ENCODE assay signal across 1 cellular context in the genomic region with DNA sequence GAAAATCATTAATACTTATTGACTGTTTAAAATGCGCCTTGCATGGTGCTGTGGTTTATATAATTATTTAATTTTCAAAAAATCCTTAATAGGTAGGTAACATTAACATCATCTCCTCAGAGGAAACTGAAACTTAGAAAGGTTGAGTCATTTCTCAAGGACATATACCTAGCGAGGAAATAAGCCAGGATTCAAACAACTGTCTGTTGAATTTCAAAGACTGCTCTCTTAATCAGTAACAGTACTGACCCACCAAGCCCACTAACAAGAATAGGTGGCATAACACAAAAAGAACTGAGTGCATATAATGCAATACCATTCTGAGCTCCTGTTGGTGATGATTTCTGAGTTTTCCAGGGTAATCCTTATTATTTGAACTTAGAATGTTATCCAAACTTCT.
TF ChIP-seq lines count a peak whose summit lies in the region.

No MANE protein-coding gene starts in this region.

TF ChIP-seq in GM12878, 131 proteins besides CTCF, POLR2A, EP300 and RAD21 (continued from another document):
- no peak for TF ChIP-seq IRF3 (IDR thresholded peaks at IDR 0.05)
- no peak for TF ChIP-seq SUZ12 (IDR thresholded peaks at IDR 0.05; ENCODE audit: unreplicated experiment)
- TF ChIP-seq GATAD2B (conservative IDR thresholded peaks at IDR 0.05; ENCODE audit: low read depth): no peak
- TF ChIP-seq HCFC1 (IDR thresholded peaks at IDR 0.05; ENCODE audit: low read length): no peak
